15 cellular contexts compared by ENCODE assay signal in genomic region chrX:153888344-153888743, GRCh38. TPM values are rescaled to one million over a fixed set of nuclear protein-coding genes. Genes with fewer than 3 reads are reported as not detected.
"Had no signal": no experiment of that assay in that cellular context is flagged by ENCODE, and none has a peak within 500 bp of the region (broad histone marks: within the 10 kb centered on the region; RNA-seq: fewer than 3 reads in every experiment).

No MANE protein-coding gene starts in this region.

- ATAC-seq: lower lobe of right lung; naive thymus-derived CD4-positive, alpha-beta T cell had no signal

- FAIRE-seq: endometrium had no signal

- H3K27ac Mint-ChIP-seq: activated naive CD8-positive, alpha-beta T cell; naive thymus-derived CD4-positive, alpha-beta T cell had no signal

- H3K27me3 Mint-ChIP-seq: activated naive CD8-positive, alpha-beta T cell had no signal

- H3K9me3 Mint-ChIP-seq: naive thymus-derived CD4-positive, alpha-beta T cell had no signal

- DNase-seq: activated CD4-positive, alpha-beta T cell treated with anti-CD3 and anti-CD28 coated beads, Interleukin-2, amount 50 U/mL, for 4 hours; activated gamma-delta T cell; activated T-cell treated with anti-CD3 and anti-CD28 coated beads, Interleukin-2, amount 50 U/mL, for 48 hours; anterior cingulate cortex; cerebellar nuclear complex; dermis blood vessel endothelial cell; glutamatergic neuron; lower lobe of right lung; midbrain; naive thymus-derived CD4-positive, alpha-beta T cell; stimulated activated CD4-positive, alpha-beta T cell treated with anti-CD3 and anti-CD28 coated beads, Interleukin-15, amount 100 ng/mL, for 24 hours; stimulated activated CD4-positive, alpha-beta T cell treated with anti-CD3 and anti-CD28 coated beads, Interleukin-4, amount 100 ng/mL, for 24 hours had no signal

- H3K36me3 Mint-ChIP-seq: activated naive CD8-positive, alpha-beta T cell; naive thymus-derived CD4-positive, alpha-beta T cell had no signal

- H3K4me3 Mint-ChIP-seq: activated naive CD8-positive, alpha-beta T cell had no signal

RNA-seq across cellular contexts. Expression of gene AVPR2, which starts 16.1 kb away (rescaled TPM):
- total RNA-seq: fibroblast of villous mesenchyme had no signal
- polyA plus RNA-seq: naive thymus-derived CD4-positive, alpha-beta T cell had no signal
